Comparison of ENCODE assay signal across 23 cellular contexts in genomic region chr2:39954346-39954745, GRCh38.
A peak's percentile ranks its signal among the peaks of the same experiment; 100 is the strongest.
DNase-seq lines count a peak whose midpoint lies in the region; ATAC-seq and TF ChIP-seq lines count a peak whose summit lies in the region.
"Had no signal": no experiment of that assay in that cellular context is flagged by ENCODE, and none has a peak within 500 bp of the region (broad histone marks: within the 10 kb centered on the region; RNA-seq: fewer than 3 reads in every experiment).

No MANE protein-coding gene starts in this region.

- H3K4me3 Mint-ChIP-seq in activated T-helper 17 cell treated with anti-CD3 and anti-CD28 coated beads, Interleukin-2, amount 50 U/mL, for 72 hours: no peak overlapping the region
- H3K4me3 Mint-ChIP-seq: CD8-positive, alpha-beta T cell; dendritic cell treated with granulocyte-macrophage colony-stimulating factor and Interleukin-4, amounts not matched to agents 40 ng/mL and 50 ng/mL, for 4 days; nephron progenitor cell had no signal

- no peaks in the 10 kb centered on the region for H3K4me1 Mint-ChIP-seq in activated T-helper 17 cell treated with anti-CD3 and anti-CD28 coated beads, Interleukin-2, amount 50 U/mL, for 72 hours
- H3K4me1 Mint-ChIP-seq: nephron progenitor cell had no signal

- H3K36me3 Mint-ChIP-seq in activated T-helper 17 cell treated with anti-CD3 and anti-CD28 coated beads, Interleukin-2, amount 50 U/mL, for 72 hours (ENCODE audit: low read depth): no peaks in the 10 kb centered on the region
- H3K36me3 Mint-ChIP-seq: CD8-positive, alpha-beta T cell had no signal

- no peaks in the 10 kb centered on the region for H3K9me3 Mint-ChIP-seq in activated T-helper 17 cell treated with anti-CD3 and anti-CD28 coated beads, Interleukin-2, amount 50 U/mL, for 72 hours
- H3K9me3 Mint-ChIP-seq: CD8-positive, alpha-beta T cell; dendritic cell treated with granulocyte-macrophage colony-stimulating factor and Interleukin-4, amounts not matched to agents 40 ng/mL and 50 ng/mL, for 4 days; nephron progenitor cell had no signal

- H3K4me3 ChIP-seq in fibroblast of mammary gland (ENCODE audit: control insufficient read depth, low read depth, low read length): no peak overlapping the region
- H3K4me3 ChIP-seq: pancreas, right lobe of liver, suprapubic skin, vagina had no signal

- no peak overlapping the region for H3K27ac Mint-ChIP-seq in activated T-helper 17 cell treated with anti-CD3 and anti-CD28 coated beads, Interleukin-2, amount 50 U/mL, for 72 hours
- H3K27ac Mint-ChIP-seq: activated T-cell treated with anti-CD3 and anti-CD28 coated beads, Interleukin-2, amount 50 U/mL, for 72 hours; CD8-positive, alpha-beta T cell; dendritic cell treated with granulocyte-macrophage colony-stimulating factor and Interleukin-4, amounts not matched to agents 40 ng/mL and 50 ng/mL, for 4 days; nephron progenitor cell had no signal

- peaks cover 5% of the 10 kb centered on the region for H3K27me3 Mint-ChIP-seq in activated T-helper 17 cell treated with anti-CD3 and anti-CD28 coated beads, Interleukin-2, amount 50 U/mL, for 72 hours
- H3K27me3 Mint-ChIP-seq: dendritic cell treated with granulocyte-macrophage colony-stimulating factor and Interleukin-4, amounts not matched to agents 40 ng/mL and 50 ng/mL, for 4 days had no signal

- TF ChIP-seq CTCF in fibroblast of mammary gland (conservative IDR thresholded peaks at IDR 0.05; ENCODE audit: control insufficient read depth, insufficient read depth, low read depth, low read length): no peak

- peak; percentile 28 for DNase-seq in A172 (ENCODE audit: low spot score)
- peak; percentile 17 for DNase-seq in Daoy (ENCODE audit: low read depth)
- DNase-seq in fibroblast of mammary gland (ENCODE audit: low read depth): peak; percentile 48
- DNase-seq in NK-92 (lab: John Stamatoyannopoulos, UW; ENCODE audit: unreplicated experiment): no peak
- DNase-seq: activated T-cell treated with anti-CD3 and anti-CD28 coated beads, Interleukin-2, amount 50 U/mL, for 72 hours; CD8-positive, alpha-beta T cell; GF-D8; Karpas-422; left ventricle myocardium superior; NCI-H1092; NCI-H1930; NCI-H774; nephron progenitor cell; pancreas; right lobe of liver; SW 1271 had no signal

- ATAC-seq in activated T-helper 17 cell treated with anti-CD3 and anti-CD28 coated beads, Interleukin-2, amount 50 U/mL, for 72 hours (replicated peaks): peak; percentile 21
- ATAC-seq in HG03108 (IDR thresholded peaks at IDR 0.05; ENCODE audit: unreplicated experiment) (no peak), GM21619 (IDR thresholded peaks at IDR 0.05; ENCODE audit: unreplicated experiment) (no peak)
- ATAC-seq: CD8-positive, alpha-beta T cell; left ventricle myocardium superior; right lobe of liver; Right ventricle myocardium inferior had no signal
